17 cellular contexts compared by ENCODE assay signal in the genomic region with DNA sequence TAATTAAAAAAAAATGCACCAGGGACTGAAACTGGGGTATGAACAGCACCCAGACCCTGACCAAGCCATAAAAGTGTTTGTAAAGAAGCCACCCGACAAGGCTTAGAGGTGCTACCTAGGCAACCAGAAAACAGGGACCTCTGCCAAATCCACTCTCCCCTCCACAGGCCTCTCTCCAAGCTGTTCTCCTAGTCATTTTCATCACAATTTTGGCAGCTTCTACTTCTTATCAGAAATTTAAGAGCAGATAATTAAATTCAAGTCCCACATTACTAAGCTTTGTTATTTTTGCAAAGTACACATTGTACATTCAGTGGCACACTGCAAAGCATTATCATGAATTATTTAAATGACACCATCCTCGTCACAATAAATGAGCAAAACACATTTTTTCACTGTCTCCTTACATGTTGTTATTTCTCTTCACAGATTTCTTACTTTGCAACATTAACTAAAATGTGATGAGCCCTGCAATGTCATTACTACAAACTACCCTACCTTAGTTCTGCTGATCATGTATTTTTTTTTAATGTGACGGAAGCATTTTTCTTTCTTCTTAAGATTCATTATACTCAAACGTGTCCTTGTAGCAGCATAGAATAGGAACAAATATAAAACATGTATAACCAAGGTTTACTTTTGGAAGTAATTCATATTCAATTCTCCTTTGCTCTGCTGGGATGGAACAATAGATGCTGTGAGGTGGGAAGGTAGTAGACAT. TPM values are rescaled to one million over a fixed set of nuclear protein-coding genes. Genes with fewer than 3 reads are reported as not detected.
DNase-seq lines count a peak whose midpoint lies in the region; ATAC-seq, FAIRE-seq and TF ChIP-seq lines count a peak whose summit lies in the region.
"Had no signal": no experiment of that assay in that cellular context is flagged by ENCODE, and none has a peak within 500 bp of the region (broad histone marks: within the 10 kb centered on the region; RNA-seq: fewer than 3 reads in every experiment).

No MANE protein-coding gene starts in this region.

- H3K4me2 ChIP-seq in HepG2 (ENCODE audit: low read depth, low read length), result no peak overlapping the region

- H3K27me3 Mint-ChIP-seq in T-helper 2 cell treated with Interferon-gamma antibody and Interleukin-4, amounts not matched to agents 5 μg/mL and 100 μg/mL, for 36 hours (ENCODE audit: low read depth), result no peaks in the 10 kb centered on the region
- H3K27me3 Mint-ChIP-seq: dendritic cell treated with granulocyte-macrophage colony-stimulating factor and Interleukin-4, amounts not matched to agents 40 ng/mL and 50 ng/mL, for 4 days had no signal

- intact Hi-C loops in HepG2 (cut with micrococcal nuclease; ENCODE audit: unreplicated experiment) (no loop called here), right lobe of liver (cut with DNase I) (no loop called here), left ventricle myocardium inferior (cut with micrococcal nuclease) (loop anchor here (10.0 kb wide), 1 partner anchor 531 kb away; no protein-coding TSS in a partner anchor), aorta (cut with DNase I) (no loop called here)

- H3K27ac Mint-ChIP-seq in T-helper 2 cell treated with Interferon-gamma antibody and Interleukin-4, amounts not matched to agents 5 μg/mL and 100 μg/mL, for 36 hours, result no peak overlapping the region
- H3K27ac Mint-ChIP-seq: activated CD8-positive, alpha-beta T cell treated with anti-CD3 and anti-CD28 coated beads, Interleukin-2, amount 10 ng/mL, durations not matched to agents 7 days and 5 days; activated naive CD4-positive, alpha-beta T cell treated with anti-CD3 and anti-CD28 coated beads for 36 hours; dendritic cell treated with granulocyte-macrophage colony-stimulating factor and Interleukin-4, amounts not matched to agents 40 ng/mL and 50 ng/mL, for 4 days had no signal

- no peak for TF ChIP-seq CTCF in HepG2 (CRISPR knock-in tag; IDR thresholded peaks at IDR 0.05)
- no peak for TF ChIP-seq CTCF in right lobe of liver (IDR thresholded peaks at IDR 0.05)
- TF ChIP-seq CTCF in left ventricle myocardium inferior (IDR thresholded peaks at IDR 0.05; ENCODE audit: borderline replicate concordance), result no peak

- H3K4me3 ChIP-seq in HepG2 (replicated peaks in 1 of 3; ENCODE audit: insufficient read depth in 1 of 3, low read depth in 2 of 3, low read length in 3 of 3) (no peak overlapping the region), right lobe of liver (no peak overlapping the region), left ventricle myocardium inferior (peak overlapping the region; percentile 57), aorta (ENCODE audit: low read length in 2 of 2) (no peak overlapping the region)
- H3K4me3 ChIP-seq: transverse colon had no signal

- H3K27ac ChIP-seq in HepG2 (ENCODE audit: extremely low read length, insufficient read depth, low read length) (no peak overlapping the region), right lobe of liver (no peak overlapping the region), left ventricle myocardium inferior (replicated peaks) (peak overlapping the region; percentile 91), aorta (ENCODE audit: low read depth in 1 of 2, low read length in 2 of 2) (no peak overlapping the region)

- BruUV-seq in HepG2 (replicated peaks; lab: Mats Ljungman, UMichigan), result no TSS peak

- FAIRE-seq in HepG2 (lab: Jason Lieb, UNC) (no peak), HTR-8/SVneo (lab: Jason Lieb, UNC) (no peak)

- no peak overlapping the region for H2AFZ ChIP-seq in HepG2 (ENCODE audit: low read length)

- H3K27me3 ChIP-seq in HepG2 (ENCODE audit: control insufficient read depth in 1 of 2, insufficient read depth in 2 of 2, low read length in 2 of 2) (peaks cover 0 to 7% of the 10 kb centered on the region in 2 experiments; a peak in 3 of 5 replicates), right lobe of liver (no peaks in the 10 kb centered on the region), left ventricle myocardium inferior (ENCODE audit: low read depth) (no peaks in the 10 kb centered on the region), aorta (ENCODE audit: control insufficient read depth in 1 of 2, insufficient read depth in 2 of 2, low read length in 1 of 2) (no peaks in the 10 kb centered on the region)
- H3K27me3 ChIP-seq: transverse colon had no signal

- CTCF ChIA-PET in HepG2 (lab: Yijun Ruan, JAX; ENCODE audit: low intra/inter-chr PET ratio, low total read pairs), result no interaction called here

- H3K36me3 ChIP-seq in HepG2 (replicated peaks in 1 of 2; ENCODE audit: control insufficient read depth in 1 of 2, insufficient read depth in 2 of 2, low read length in 2 of 2) (no peaks in the 10 kb centered on the region), right lobe of liver (no peaks in the 10 kb centered on the region), left ventricle myocardium inferior (no peaks in the 10 kb centered on the region), aorta (ENCODE audit: control insufficient read depth in 1 of 2, insufficient read depth in 2 of 2, low read length in 1 of 2) (no peaks in the 10 kb centered on the region)
- H3K36me3 ChIP-seq: transverse colon had no signal

- no peaks in the 10 kb centered on the region for H4K20me1 ChIP-seq in HepG2 (ENCODE audit: insufficient read depth, low read length)

- ATAC-seq in HepG2 (no peak), right lobe of liver (no peak), aorta (ENCODE audit: low FRiP score) (peak; percentile 38)
- ATAC-seq: activated CD8-positive, alpha-beta T cell treated with anti-CD3 and anti-CD28 coated beads, Interleukin-2, amount 10 ng/mL, durations not matched to agents 7 days and 5 days had no signal

- H3K79me2 ChIP-seq in HepG2 (ENCODE audit: insufficient read depth, low read length), result no peaks in the 10 kb centered on the region

- WGBS in HepG2 (ENCODE audit: low lambda C conversion rate), result 27% methylated on average over 4 of the region's 4 CpGs
- 73% methylated on average over 4 of the region's 4 CpGs for WGBS in right lobe of liver (ENCODE audit: insufficient coverage, low coverage, low lambda C conversion rate, missing lambda C conversion rate)
- 35 to 44% methylated on average over 4 of the region's 4 CpGs for whole genome bisulfite sequencing in aorta, 2 donors

- in situ Hi-C loops in HepG2 (cut with HindIII; ENCODE audit: extremely low pct_ligation_motif_present, low pct_unique_long_range_greater_than_20kb), result no loop called here

- H3K9ac ChIP-seq in HepG2 (ENCODE audit: insufficient read depth, low read depth, low read length), result no peak overlapping the region

- no peak for TF ChIP-seq POLR2A in HepG2 (IDR thresholded peaks at IDR 0.05; ENCODE audit: insufficient read depth in 1 of 2, low read depth in 2 of 2, low read length in 2 of 2)
- no peak for TF ChIP-seq POLR2A in right lobe of liver (IDR thresholded peaks at IDR 0.05)

- DNase-seq in HepG2 (ENCODE audit: low spot score) (no peak), right lobe of liver (no peak), NCI-H774 (lab: John Stamatoyannopoulos, UW) (peak; percentile 27), left ventricle myocardium inferior (peak; percentile 68), aorta (no peak), HTR-8/SVneo (ENCODE audit: insufficient read length, low spot score) (no peak)
- DNase-seq in activated CD8-positive, alpha-beta memory T cell treated with anti-CD3 and anti-CD28 coated beads, Interleukin-2, amount 50 U/mL, for 48 hours, result no peak
- DNase-seq in T-helper 2 cell treated with Interferon-gamma antibody and Interleukin-4, amounts not matched to agents 5 μg/mL and 100 μg/mL, for 36 hours (ENCODE audit: low spot score), result no peak
- DNase-seq: activated CD8-positive, alpha-beta T cell treated with anti-CD3 and anti-CD28 coated beads, Interleukin-2, amount 10 ng/mL, durations not matched to agents 7 days and 5 days; activated naive CD4-positive, alpha-beta T cell treated with anti-CD3 and anti-CD28 coated beads for 36 hours; DND-41; mesenchymal stem cell; transverse colon had no signal

- H3K9me3 Mint-ChIP-seq in T-helper 2 cell treated with Interferon-gamma antibody and Interleukin-4, amounts not matched to agents 5 μg/mL and 100 μg/mL, for 36 hours, result no peaks in the 10 kb centered on the region
- H3K9me3 Mint-ChIP-seq: activated naive CD4-positive, alpha-beta T cell treated with anti-CD3 and anti-CD28 coated beads for 36 hours; dendritic cell treated with granulocyte-macrophage colony-stimulating factor and Interleukin-4, amounts not matched to agents 40 ng/mL and 50 ng/mL, for 4 days had no signal

- TF ChIP-seq EP300 in HepG2 (IDR thresholded peaks at IDR 0.05; ENCODE audit: low read depth in 2 of 2, low read length in 2 of 2) (no peak), HepG2 (CRISPR knock-in tag; IDR thresholded peaks at IDR 0.05; ENCODE audit: borderline replicate concordance) (no peak)

- TF ChIP-seq RAD21 in HepG2 (CRISPR knock-in tag; IDR thresholded peaks at IDR 0.05), result no peak

- no peak overlapping the region for H3K4me3 Mint-ChIP-seq in T-helper 2 cell treated with Interferon-gamma antibody and Interleukin-4, amounts not matched to agents 5 μg/mL and 100 μg/mL, for 36 hours
- H3K4me3 Mint-ChIP-seq: activated CD8-positive, alpha-beta T cell treated with anti-CD3 and anti-CD28 coated beads, Interleukin-2, amount 10 ng/mL, durations not matched to agents 7 days and 5 days; activated naive CD4-positive, alpha-beta T cell treated with anti-CD3 and anti-CD28 coated beads for 36 hours; dendritic cell treated with granulocyte-macrophage colony-stimulating factor and Interleukin-4, amounts not matched to agents 40 ng/mL and 50 ng/mL, for 4 days had no signal

- H3K36me3 Mint-ChIP-seq in T-helper 2 cell treated with Interferon-gamma antibody and Interleukin-4, amounts not matched to agents 5 μg/mL and 100 μg/mL, for 36 hours (ENCODE audit: low read depth), result no peaks in the 10 kb centered on the region

- no peaks in the 10 kb centered on the region for H3K9me3 ChIP-seq in HepG2 (ENCODE audit: low read length)
- no peaks in the 10 kb centered on the region for H3K9me3 ChIP-seq in right lobe of liver
- H3K9me3 ChIP-seq in left ventricle myocardium inferior (replicated peaks), result peaks cover 5% of the 10 kb centered on the region
- no peaks in the 10 kb centered on the region for H3K9me3 ChIP-seq in aorta (ENCODE audit: control insufficient read depth, low read length)
- H3K9me3 ChIP-seq: transverse colon had no signal

- POLR2A ChIA-PET in HepG2 (lab: Yijun Ruan, JAX), result no interaction called here

- H3K4me1 ChIP-seq in HepG2 (ENCODE audit: insufficient read depth, low read length) (no peaks in the 10 kb centered on the region), right lobe of liver (no peaks in the 10 kb centered on the region), left ventricle myocardium inferior (peaks cover 17% of the 10 kb centered on the region), aorta (ENCODE audit: control insufficient read depth in 1 of 2, insufficient read depth in 2 of 2, low read length in 2 of 2) (peaks cover 0 to 2% of the 10 kb centered on the region in 2 donors)

- H3K4me1 Mint-ChIP-seq in T-helper 2 cell treated with Interferon-gamma antibody and Interleukin-4, amounts not matched to agents 5 μg/mL and 100 μg/mL, for 36 hours (ENCODE audit: low read depth), result peaks cover 8% of the 10 kb centered on the region

RNA-seq across cellular contexts. Expression of a gene that starts 38.1 kb away (rescaled TPM):
- not detected in 2 replicates for total RNA-seq in HepG2 (2016; rRNA removed; fragmentation: Illumina TruSeq; extraction: Trizol)
- total RNA-seq in HepG2 (2016; cell fraction: cytosol; rRNA removed; fragmentation: Illumina TruSeq; extraction: Trizol; ENCODE audit: low read depth), result 0.10 TPM in 1 of 2 replicates, not detected in the other
- not detected in 2 replicates for total RNA-seq in HepG2 (2016; cell fraction: insoluble cytoplasmic fraction; rRNA removed; fragmentation: Illumina TruSeq; extraction: Trizol)
- total RNA-seq in HepG2 (2016; cell fraction: membrane; rRNA removed; fragmentation: Illumina TruSeq; extraction: Trizol), result not detected in 2 replicates
- not detected in 2 replicates for total RNA-seq in HepG2 (2016; cell fraction: nucleus; rRNA removed; fragmentation: Illumina TruSeq; extraction: Trizol)
- polyA plus RNA-seq in HepG2 (2011; rRNA removed), result 0.05 and 0.12 TPM in 2 replicates
- not detected in 2 replicates for polyA plus RNA-seq in HepG2 (2011; cell fraction: cytosol; rRNA removed)
- 0.10 TPM in 2 replicates for polyA plus RNA-seq in HepG2 (2011; cell fraction: nucleus; rRNA removed)
- polyA plus RNA-seq in HepG2 (2012), result 0.05 and 0.08 TPM in 2 replicates
- not detected in 2 replicates for polyA plus RNA-seq in HepG2 (2016; cell fraction: cytosol; fragmentation: Illumina TruSeq; extraction: Trizol; ENCODE audit: low read depth)
- not detected in 2 replicates for polyA plus RNA-seq in HepG2 (2016; cell fraction: insoluble cytoplasmic fraction; fragmentation: Illumina TruSeq; extraction: Trizol; ENCODE audit: low read depth)
- not detected in 2 replicates for polyA plus RNA-seq in HepG2 (2016; cell fraction: membrane; fragmentation: Illumina TruSeq; extraction: Trizol; ENCODE audit: low read depth)
- not detected in 2 replicates for polyA plus RNA-seq in HepG2 (2016; cell fraction: nucleus; fragmentation: Illumina TruSeq; extraction: Trizol; ENCODE audit: insufficient read depth, low read depth)
- polyA minus RNA-seq in HepG2 (2011; rRNA and poly(A)+ RNA removed; ENCODE audit: low replicate concordance), result not detected in 2 replicates
- polyA minus RNA-seq in HepG2 (2011; cell fraction: cytosol; rRNA and poly(A)+ RNA removed), result not detected in 2 replicates
- polyA minus RNA-seq in HepG2 (2011; cell fraction: nucleus; rRNA and poly(A)+ RNA removed), result 0.26 TPM in 1 of 2 replicates, not detected in the other
- not detected for total RNA-seq in right lobe of liver
- 1.6 TPM for total RNA-seq in left ventricle myocardium inferior
- total RNA-seq in aorta, result under 1 TPM; 0.19 to 0.30 TPM
- 1 to 10 TPM in 1 of 2 donors, not detected in 1; 2.7 TPM for polyA plus RNA-seq in aorta
- total RNA-seq: activated CD8-positive, alpha-beta T cell treated with anti-CD3 and anti-CD28 coated beads, Interleukin-2, amount 10 ng/mL, durations not matched to agents 7 days and 5 days; activated naive CD4-positive, alpha-beta T cell treated with anti-CD3 and anti-CD28 coated beads for 36 hours; LHCN-M2; pulmonary artery endothelial cell; T-helper 2 cell treated with Interferon-gamma antibody and Interleukin-4, amounts not matched to agents 100 ng/mL and 5 ng/mL, for 36 hours had no signal

Comparison
In these comparisons a context has a peak if more than half of its experiments do, and no peak if none do; other contexts are left out.
1. DNase-seq: peak in NCI-H774 (single experiment) and left ventricle myocardium inferior (single experiment); none in HepG2 (single experiment), right lobe of liver (0 of 3), aorta (0 of 2), activated CD8-positive, alpha-beta memory T cell treated with anti-CD3 and anti-CD28 coated beads, Interleukin-2, amount 50 U/mL, for 48 hours (single experiment), T-helper 2 cell treated with Interferon-gamma antibody and Interleukin-4, amounts not matched to agents 5 μg/mL and 100 μg/mL, for 36 hours (single experiment) and HTR-8/SVneo (single experiment).